In genomic region chr12:18677189-18677588, GRCh38 we compare ENCODE assay signal across 1 cellular context.
TF ChIP-seq lines count a peak whose summit lies in the region.

No MANE protein-coding gene starts in this region.

TF ChIP-seq in GM23338, 12 proteins besides CTCF, POLR2A, EP300 and RAD21 (continued from another document):
- TF ChIP-seq CREB1 (CRISPR knock-in tag; IDR thresholded peaks at IDR 0.05; ENCODE audit: low read depth) (no peak), EZH2phosphoT487 (IDR thresholded peaks at IDR 0.05; ENCODE audit: unreplicated experiment) (no peak), ZNF114 (CRISPR knock-in tag; IDR thresholded peaks at IDR 0.05) (no peak), STAT1 (IDR thresholded peaks at IDR 0.05; ENCODE audit: unreplicated experiment) (no peak), POLR2AphosphoS5 (IDR thresholded peaks at IDR 0.05; ENCODE audit: low read depth) (no peak)
- TF ChIP-seq, protein P1, sequence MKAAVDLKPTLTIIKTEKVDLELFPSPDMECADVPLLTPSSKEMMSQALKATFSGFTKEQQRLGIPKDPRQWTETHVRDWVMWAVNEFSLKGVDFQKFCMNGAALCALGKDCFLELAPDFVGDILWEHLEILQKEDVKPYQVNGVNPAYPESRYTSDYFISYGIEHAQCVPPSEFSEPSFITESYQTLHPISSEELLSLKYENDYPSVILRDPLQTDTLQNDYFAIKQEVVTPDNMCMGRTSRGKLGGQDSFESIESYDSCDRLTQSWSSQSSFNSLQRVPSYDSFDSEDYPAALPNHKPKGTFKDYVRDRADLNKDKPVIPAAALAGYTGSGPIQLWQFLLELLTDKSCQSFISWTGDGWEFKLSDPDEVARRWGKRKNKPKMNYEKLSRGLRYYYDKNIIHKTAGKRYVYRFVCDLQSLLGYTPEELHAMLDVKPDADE (IDR thresholded peaks at IDR 0.05): no peak
- TF ChIP-seq, protein P2, sequence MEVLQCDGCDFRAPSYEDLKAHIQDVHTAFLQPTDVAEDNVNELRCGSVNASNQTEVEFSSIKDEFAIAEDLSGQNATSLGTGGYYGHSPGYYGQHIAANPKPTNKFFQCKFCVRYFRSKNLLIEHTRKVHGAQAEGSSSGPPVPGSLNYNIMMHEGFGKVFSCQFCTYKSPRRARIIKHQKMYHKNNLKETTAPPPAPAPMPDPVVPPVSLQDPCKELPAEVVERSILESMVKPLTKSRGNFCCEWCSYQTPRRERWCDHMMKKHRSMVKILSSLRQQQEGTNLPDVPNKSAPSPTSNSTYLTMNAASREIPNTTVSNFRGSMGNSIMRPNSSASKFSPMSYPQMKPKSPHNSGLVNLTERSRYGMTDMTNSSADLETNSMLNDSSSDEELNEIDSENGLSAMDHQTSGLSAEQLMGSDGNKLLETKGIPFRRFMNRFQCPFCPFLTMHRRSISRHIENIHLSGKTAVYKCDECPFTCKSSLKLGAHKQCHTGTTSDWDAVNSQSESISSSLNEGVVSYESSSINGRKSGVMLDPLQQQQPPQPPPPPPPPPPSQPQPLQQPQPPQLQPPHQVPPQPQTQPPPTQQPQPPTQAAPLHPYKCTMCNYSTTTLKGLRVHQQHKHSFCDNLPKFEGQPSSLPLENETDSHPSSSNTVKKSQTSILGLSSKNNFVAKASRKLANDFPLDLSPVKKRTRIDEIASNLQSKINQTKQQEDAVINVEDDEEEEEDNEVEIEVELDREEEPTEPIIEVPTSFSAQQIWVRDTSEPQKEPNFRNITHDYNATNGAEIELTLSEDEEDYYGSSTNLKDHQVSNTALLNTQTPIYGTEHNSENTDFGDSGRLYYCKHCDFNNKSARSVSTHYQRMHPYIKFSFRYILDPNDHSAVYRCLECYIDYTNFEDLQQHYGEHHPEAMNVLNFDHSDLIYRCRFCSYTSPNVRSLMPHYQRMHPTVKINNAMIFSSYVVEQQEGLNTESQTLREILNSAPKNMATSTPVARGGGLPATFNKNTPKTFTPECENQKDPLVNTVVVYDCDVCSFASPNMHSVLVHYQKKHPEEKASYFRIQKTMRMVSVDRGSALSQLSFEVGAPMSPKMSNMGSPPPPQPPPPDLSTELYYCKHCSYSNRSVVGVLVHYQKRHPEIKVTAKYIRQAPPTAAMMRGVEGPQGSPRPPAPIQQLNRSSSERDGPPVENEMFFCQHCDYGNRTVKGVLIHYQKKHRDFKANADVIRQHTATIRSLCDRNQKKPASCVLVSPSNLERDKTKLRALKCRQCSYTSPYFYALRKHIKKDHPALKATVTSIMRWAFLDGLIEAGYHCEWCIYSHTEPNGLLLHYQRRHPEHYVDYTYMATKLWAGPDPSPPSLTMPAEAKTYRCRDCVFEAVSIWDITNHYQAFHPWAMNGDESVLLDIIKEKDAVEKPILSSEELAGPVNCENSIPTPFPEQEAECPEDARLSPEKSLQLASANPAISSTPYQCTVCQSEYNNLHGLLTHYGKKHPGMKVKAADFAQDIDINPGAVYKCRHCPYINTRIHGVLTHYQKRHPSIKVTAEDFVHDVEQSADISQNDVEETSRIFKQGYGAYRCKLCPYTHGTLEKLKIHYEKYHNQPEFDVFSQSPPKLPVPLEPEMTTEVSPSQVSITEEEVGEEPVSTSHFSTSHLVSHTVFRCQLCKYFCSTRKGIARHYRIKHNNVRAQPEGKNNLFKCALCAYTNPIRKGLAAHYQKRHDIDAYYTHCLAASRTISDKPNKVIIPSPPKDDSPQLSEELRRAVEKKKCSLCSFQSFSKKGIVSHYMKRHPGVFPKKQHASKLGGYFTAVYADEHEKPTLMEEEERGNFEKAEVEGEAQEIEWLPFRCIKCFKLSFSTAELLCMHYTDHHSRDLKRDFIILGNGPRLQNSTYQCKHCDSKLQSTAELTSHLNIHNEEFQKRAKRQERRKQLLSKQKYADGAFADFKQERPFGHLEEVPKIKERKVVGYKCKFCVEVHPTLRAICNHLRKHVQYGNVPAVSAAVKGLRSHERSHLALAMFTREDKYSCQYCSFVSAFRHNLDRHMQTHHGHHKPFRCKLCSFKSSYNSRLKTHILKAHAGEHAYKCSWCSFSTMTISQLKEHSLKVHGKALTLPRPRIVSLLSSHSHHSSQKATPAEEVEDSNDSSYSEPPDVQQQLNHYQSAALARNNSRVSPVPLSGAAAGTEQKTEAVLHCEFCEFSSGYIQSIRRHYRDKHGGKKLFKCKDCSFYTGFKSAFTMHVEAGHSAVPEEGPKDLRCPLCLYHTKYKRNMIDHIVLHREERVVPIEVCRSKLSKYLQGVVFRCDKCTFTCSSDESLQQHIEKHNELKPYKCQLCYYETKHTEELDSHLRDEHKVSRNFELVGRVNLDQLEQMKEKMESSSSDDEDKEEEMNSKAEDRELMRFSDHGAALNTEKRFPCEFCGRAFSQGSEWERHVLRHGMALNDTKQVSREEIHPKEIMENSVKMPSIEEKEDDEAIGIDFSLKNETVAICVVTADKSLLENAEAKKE (CRISPR knock-in tag; IDR thresholded peaks at IDR 0.05): no peak
